23 cellular contexts compared by ENCODE assay signal in genomic region chr2:138234265-138234664, GRCh38.
DNase-seq lines count a peak whose midpoint lies in the region; ATAC-seq, FAIRE-seq and TF ChIP-seq lines count a peak whose summit lies in the region.
"Had no signal": no experiment of that assay in that cellular context is flagged by ENCODE, and none has a peak within 500 bp of the region (broad histone marks: within the 10 kb centered on the region; RNA-seq: fewer than 3 reads in every experiment).

No MANE protein-coding gene starts in this region.

- H3K9ac ChIP-seq in HepG2 (ENCODE audit: insufficient read depth, low read depth, low read length), result no peak overlapping the region
- H3K9ac ChIP-seq: BLaER1 treated with 17β-estradiol and CSF1 and Interleukin-3, amounts not matched to agents 10 nM and 100 nM had no signal

- TF ChIP-seq CTCF in HepG2 (CRISPR knock-in tag; IDR thresholded peaks at IDR 0.05) (no peak), right lobe of liver (IDR thresholded peaks at IDR 0.05) (no peak), WTC11 (IDR thresholded peaks at IDR 0.05) (no peak), osteoblast (IDR thresholded peaks at IDR 0.05; ENCODE audit: extremely low read depth, low read depth, low read length) (no peak), A673 (conservative IDR thresholded peaks at IDR 0.05; ENCODE audit: low read depth, low read length) (no peak)

- H3K36me3 ChIP-seq in HepG2 (replicated peaks in 1 of 2; ENCODE audit: control insufficient read depth in 1 of 2, insufficient read depth in 2 of 2, low read length in 2 of 2) (no peaks in the 10 kb centered on the region), right lobe of liver (no peaks in the 10 kb centered on the region), osteoblast (ENCODE audit: insufficient read depth, low read length) (no peaks in the 10 kb centered on the region), A673 (ENCODE audit: insufficient read depth, low read length, poor library complexity, severe bottlenecking) (no peaks in the 10 kb centered on the region)
- H3K36me3 ChIP-seq: BLaER1 treated with 17β-estradiol and CSF1 and Interleukin-3, amounts not matched to agents 10 nM and 100 nM had no signal

- in situ Hi-C loops in HepG2 (cut with HindIII; ENCODE audit: extremely low pct_ligation_motif_present, low pct_unique_long_range_greater_than_20kb), result no loop called here

- no peaks in the 10 kb centered on the region for H4K20me1 ChIP-seq in HepG2 (ENCODE audit: insufficient read depth, low read length)
- no peaks in the 10 kb centered on the region for H4K20me1 ChIP-seq in osteoblast (ENCODE audit: insufficient read depth, low read length)
- H4K20me1 ChIP-seq: BLaER1 treated with 17β-estradiol and CSF1 and Interleukin-3, amounts not matched to agents 10 nM and 100 nM had no signal

- H3K9me3 ChIP-seq in HepG2 (ENCODE audit: low read length) (no peaks in the 10 kb centered on the region), right lobe of liver (no peaks in the 10 kb centered on the region), osteoblast (ENCODE audit: low read depth, low read length) (no peaks in the 10 kb centered on the region), A673 (ENCODE audit: low read depth, low read length, poor library complexity, severe bottlenecking) (no peaks in the 10 kb centered on the region)
- H3K9me3 ChIP-seq: BLaER1 treated with 17β-estradiol and CSF1 and Interleukin-3, amounts not matched to agents 10 nM and 100 nM had no signal

- TF ChIP-seq EP300 in HepG2 (IDR thresholded peaks at IDR 0.05; ENCODE audit: low read depth in 2 of 2, low read length in 2 of 2) (no peak), HepG2 (CRISPR knock-in tag; IDR thresholded peaks at IDR 0.05; ENCODE audit: borderline replicate concordance) (no peak)

- ATAC-seq in HepG2, result no peak
- no peak for ATAC-seq in right lobe of liver
- no peak for ATAC-seq in WTC11
- ATAC-seq in SK-N-SH treated with all-trans-retinoic acid at 6 μM for 48 hours, result no peak
- ATAC-seq: CD8-positive, alpha-beta T cell; GM12878 had no signal

- no peaks in the 10 kb centered on the region for H3K27me3 Mint-ChIP-seq in WTC11 (ENCODE audit: low read depth)
- H3K27me3 Mint-ChIP-seq: CD4-positive, alpha-beta T cell had no signal

- H3K27ac Mint-ChIP-seq in WTC11, result peak overlapping the region; percentile 66; the same call in 1 of the 2 replicates
- H3K27ac Mint-ChIP-seq: B cell; CD4-positive, alpha-beta T cell; CD8-positive, alpha-beta T cell had no signal

- H3K27me3 ChIP-seq in HepG2 (ENCODE audit: control insufficient read depth in 1 of 2, insufficient read depth in 2 of 2, low read length in 2 of 2) (no peaks in the 10 kb centered on the region; a peak in 1 of 5 replicates), right lobe of liver (no peaks in the 10 kb centered on the region), osteoblast (ENCODE audit: insufficient read depth, low read length) (no peaks in the 10 kb centered on the region), A673 (replicated peaks; ENCODE audit: insufficient read depth, low read depth, low read length, poor library complexity) (no peaks in the 10 kb centered on the region)
- H3K27me3 ChIP-seq: BLaER1 treated with 17β-estradiol and CSF1 and Interleukin-3, amounts not matched to agents 10 nM and 100 nM had no signal

- WGBS in HepG2 (ENCODE audit: low lambda C conversion rate), result 66% methylated on average over 2 of the region's 2 CpGs
- 84% methylated on average over 2 of the region's 2 CpGs for WGBS in right lobe of liver (ENCODE audit: insufficient coverage, low coverage, low lambda C conversion rate, missing lambda C conversion rate)

- H3K4me1 ChIP-seq in HepG2 (ENCODE audit: insufficient read depth, low read length) (no peaks in the 10 kb centered on the region), right lobe of liver (no peaks in the 10 kb centered on the region), osteoblast (ENCODE audit: insufficient read depth, low read length) (peaks cover under 1% of the 10 kb centered on the region), A673 (ENCODE audit: insufficient read depth, low read length, poor library complexity, severe bottlenecking) (no peaks in the 10 kb centered on the region)

- DNase-seq in HepG2 (ENCODE audit: low spot score), result no peak
- DNase-seq in right lobe of liver, result no peak
- DNase-seq in WTC11 (ENCODE audit: low spot score), result no peak
- peak; percentile 32 for DNase-seq in osteoblast (ENCODE audit: insufficient read length, low spot score, missing footprints)
- DNase-seq in A673 (ENCODE audit: low spot score), result no peak
- DNase-seq: AML-193; CD4-positive, alpha-beta T cell; CD8-positive, alpha-beta T cell; DMS 273 treated with DMSO at 0.1 percent for 48 hours; DMS153; DMS53; DMS79; DND-41; EL; GDM1 had no signal

- no peak for TF ChIP-seq RAD21 in HepG2 (CRISPR knock-in tag; IDR thresholded peaks at IDR 0.05)

- intact Hi-C loops in HepG2 (cut with micrococcal nuclease; ENCODE audit: unreplicated experiment), result no loop called here
- intact Hi-C loops in right lobe of liver (cut with DNase I), result no loop called here
- intact Hi-C loops in A673 (cut with micrococcal nuclease; ENCODE audit: unreplicated experiment), result no loop called here

- H3K4me1 Mint-ChIP-seq in WTC11, result peaks cover 46% of the 10 kb centered on the region
- H3K4me1 Mint-ChIP-seq: B cell had no signal

- no peak overlapping the region for H3K27ac ChIP-seq in HepG2 (ENCODE audit: extremely low read length, insufficient read depth, low read length)
- no peak overlapping the region for H3K27ac ChIP-seq in right lobe of liver
- H3K27ac ChIP-seq in osteoblast (ENCODE audit: low read depth, low read length), result no peak overlapping the region
- no peak overlapping the region for H3K27ac ChIP-seq in A673 (ENCODE audit: low read depth, low read length, poor library complexity, severe bottlenecking)
- H3K27ac ChIP-seq: 22Rv1; BLaER1 treated with 17β-estradiol and CSF1 and Interleukin-3, amounts not matched to agents 10 nM and 100 nM; C4-2B had no signal

- POLR2A ChIA-PET in HepG2 (lab: Yijun Ruan, JAX), result no interaction called here
- POLR2A ChIA-PET in WTC11 (lab: Charles Lee), result no interaction called here
- POLR2A ChIA-PET in A673 (lab: Charles Lee; ENCODE audit: low non-redundant PET), result no interaction called here

- H3K4me2 ChIP-seq in HepG2 (ENCODE audit: low read depth, low read length) (no peak overlapping the region), osteoblast (ENCODE audit: insufficient read depth, low read length) (no peak overlapping the region)
- H3K4me2 ChIP-seq: BLaER1 treated with 17β-estradiol and CSF1 and Interleukin-3, amounts not matched to agents 10 nM and 100 nM had no signal

- BruUV-seq in HepG2 (replicated peaks; lab: Mats Ljungman, UMichigan), result no TSS peak
- no TSS peak for BruUV-seq in A673 (replicated peaks; lab: Mats Ljungman, UMichigan)

- no peaks in the 10 kb centered on the region for H3K36me3 Mint-ChIP-seq in WTC11
- H3K36me3 Mint-ChIP-seq: CD8-positive, alpha-beta T cell had no signal

- H3K4me3 Mint-ChIP-seq in WTC11, result no peak overlapping the region
- H3K4me3 Mint-ChIP-seq: B cell; CD4-positive, alpha-beta T cell; CD8-positive, alpha-beta T cell had no signal

- TF ChIP-seq POLR2A in HepG2 (IDR thresholded peaks at IDR 0.05; ENCODE audit: insufficient read depth in 1 of 2, low read depth in 2 of 2, low read length in 2 of 2) (no peak), right lobe of liver (IDR thresholded peaks at IDR 0.05) (no peak)

- H3K79me2 ChIP-seq in HepG2 (ENCODE audit: insufficient read depth, low read length), result no peaks in the 10 kb centered on the region
- H3K79me2 ChIP-seq in osteoblast (ENCODE audit: insufficient read depth, low read length), result no peaks in the 10 kb centered on the region

- H3K9me3 Mint-ChIP-seq in WTC11, result no peaks in the 10 kb centered on the region

- CTCF ChIA-PET in HepG2 (lab: Yijun Ruan, JAX; ENCODE audit: low intra/inter-chr PET ratio, low total read pairs) (no interaction called here), WTC11 (lab: Charles Lee) (no interaction called here), A673 (lab: Charles Lee) (no interaction called here)

- no peak for FAIRE-seq in HepG2 (lab: Jason Lieb, UNC)
- FAIRE-seq: GM12878, GM12892, GM18507 had no signal

- H3K4me3 ChIP-seq in HepG2 (replicated peaks in 1 of 3; ENCODE audit: insufficient read depth in 1 of 3, low read depth in 2 of 3, low read length in 3 of 3) (no peak overlapping the region), right lobe of liver (no peak overlapping the region), osteoblast (ENCODE audit: insufficient read depth, low read length) (no peak overlapping the region), A673 (ENCODE audit: low read depth, low read length, poor library complexity, severe bottlenecking) (no peak overlapping the region)
- H3K4me3 ChIP-seq: BLaER1 treated with 17β-estradiol and CSF1 and Interleukin-3, amounts not matched to agents 10 nM and 100 nM; GM12878 had no signal

- H2AFZ ChIP-seq in HepG2 (ENCODE audit: low read length) (no peak overlapping the region), osteoblast (ENCODE audit: low read length) (no peak overlapping the region)

TF ChIP-seq in HepG2, 621 proteins besides CTCF, POLR2A, EP300 and RAD21:
- TF ChIP-seq MAFK (conservative IDR thresholded peaks at IDR 0.05 in 1 of 2, IDR thresholded peaks at IDR 0.05 in 1 of 2; ENCODE audit: low read length in 2 of 2) (peak in 1 of 2 experiments; percentile 74; a peak in 3 of 4 replicates), ELF1 (CRISPR knock-in tag; IDR thresholded peaks at IDR 0.05) (no peak), MAFF (IDR thresholded peaks at IDR 0.05; ENCODE audit: low read depth, low read length) (peak; percentile 50; the same call in 1 of the 2 replicates), RBAK (CRISPR knock-in tag; IDR thresholded peaks at IDR 0.05) (no peak)

TF ChIP-seq in WTC11, 78 proteins besides CTCF, POLR2A, EP300 and RAD21 (continues in another document):
- TF ChIP-seq OVOL2 (CRISPR knock-in tag; IDR thresholded peaks at IDR 0.05; ENCODE audit: borderline replicate concordance) (no peak), TP53 (CRISPR knock-in tag; IDR thresholded peaks at IDR 0.05) (no peak)

TF ChIP-seq in SK-N-SH treated with all-trans-retinoic acid at 6 μM for 48 hours, 23 proteins besides CTCF, POLR2A, EP300 and RAD21 (continues in another document):
- TF ChIP-seq ZNF8 (CRISPR knock-in tag; IDR thresholded peaks at IDR 0.05) (no peak), ISL1 (CRISPR knock-in tag; IDR thresholded peaks at IDR 0.05) (no peak), TOX (CRISPR knock-in tag; IDR thresholded peaks at IDR 0.05; ENCODE audit: borderline replicate concordance) (no peak)
